Comparison of ENCODE assay signal across 11 cellular contexts in the genomic region with DNA sequence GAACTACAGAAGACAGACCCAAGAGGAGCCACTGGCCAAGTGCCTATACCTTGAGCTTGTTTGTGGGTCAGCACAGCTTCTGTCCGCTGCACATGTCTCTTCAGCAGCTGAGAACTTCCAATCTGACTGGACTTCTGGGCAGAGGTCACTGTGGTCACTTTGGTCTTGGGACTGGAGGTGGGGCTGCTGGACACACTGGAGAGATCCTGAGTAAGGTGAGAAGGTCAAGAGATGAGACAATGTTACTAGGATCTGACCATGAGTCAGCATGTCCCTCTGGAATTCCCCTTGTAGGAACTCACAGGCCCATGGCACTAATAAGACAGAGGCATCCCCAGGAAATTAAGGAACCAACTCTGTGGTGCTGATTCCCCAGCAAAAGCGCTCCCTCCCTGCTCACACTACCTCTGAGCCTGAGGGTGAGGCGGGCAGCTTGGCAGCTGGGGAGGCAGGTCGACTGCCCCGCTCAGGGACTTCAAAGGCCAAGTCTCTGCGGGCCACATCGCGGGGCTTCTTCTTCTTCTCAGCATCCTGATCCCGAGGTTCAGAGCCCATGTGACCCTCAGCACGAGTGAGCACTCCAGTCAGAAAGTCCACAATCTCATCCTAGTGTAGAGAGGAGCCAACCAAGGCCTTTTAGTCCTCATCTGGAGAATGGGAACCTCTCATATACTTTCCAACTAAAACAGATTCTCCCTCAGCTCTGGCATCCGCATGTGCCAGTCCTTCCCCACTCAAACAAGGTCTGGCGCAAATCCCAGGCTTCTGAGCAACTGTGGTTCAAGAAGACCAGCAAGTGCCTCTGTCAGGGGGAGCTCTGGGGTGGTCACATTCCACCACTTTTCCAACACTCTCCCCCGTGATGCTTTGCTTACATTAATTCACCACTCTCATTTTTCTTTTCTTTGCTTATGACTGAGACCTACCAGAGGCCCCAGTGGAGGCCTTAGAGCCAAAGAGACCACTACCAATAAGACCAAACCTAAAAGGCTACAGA. TPM values are rescaled to one million over a fixed set of nuclear protein-coding genes. Genes with fewer than 3 reads are reported as not detected.
A peak's percentile ranks its signal among the peaks of the same experiment; 100 is the strongest.
DNase-seq lines count a peak whose midpoint lies in the region; ATAC-seq and TF ChIP-seq lines count a peak whose summit lies in the region.
"Had no signal": no experiment of that assay in that cellular context is flagged by ENCODE, and none has a peak within 500 bp of the region (broad histone marks: within the 10 kb centered on the region; RNA-seq: fewer than 3 reads in every experiment).

No MANE protein-coding gene starts in this region.

- no peak overlapping the region for H3K4me3 ChIP-seq in epithelial cell of proximal tubule (ENCODE audit: low read depth, low read length)
- no peak overlapping the region for H3K4me3 ChIP-seq in gastrocnemius medialis

- ATAC-seq in gastrocnemius medialis (peak; percentile 95), HG03457 (IDR thresholded peaks at IDR 0.05; ENCODE audit: unreplicated experiment) (no peak)

- no peak for TF ChIP-seq POLR2A in gastrocnemius medialis (IDR thresholded peaks at IDR 0.05)

- no peaks in the 10 kb centered on the region for H3K9me3 Mint-ChIP-seq in activated naive CD4-positive, alpha-beta T cell treated with anti-CD3 and anti-CD28 coated beads for 36 hours

- peaks cover 34 to 41% of the 10 kb centered on the region in 2 donors for H3K4me1 ChIP-seq in gastrocnemius medialis

- no peaks in the 10 kb centered on the region for H3K9me3 ChIP-seq in gastrocnemius medialis

- DNase-seq in activated naive CD4-positive, alpha-beta T cell treated with anti-CD3 and anti-CD28 coated beads for 36 hours = no peak
- no peak for DNase-seq in activated naive CD4-positive, alpha-beta T cell (lab: John Stamatoyannopoulos, UW)
- DNase-seq in M059J (ENCODE audit: low read depth) (peak; percentile 83), epithelial cell of proximal tubule (ENCODE audit: low read depth) (peak; percentile 82), gastrocnemius medialis (peak; percentile 81 to 93), activated gamma-delta T cell treated with Interleukin-2 at 50 U/mL for 16 hours (no peak), NCI-H128 (lab: John Stamatoyannopoulos, UW; ENCODE audit: unreplicated experiment) (no peak)
- DNase-seq: MM.1S, posterior cingulate gyrus had no signal

- H3K27me3 ChIP-seq in gastrocnemius medialis = no peaks in the 10 kb centered on the region

- in situ Hi-C loops in gastrocnemius medialis (cut with MboI; ENCODE audit: low sequenced_read_pairs in 4 of 4) = no loop called here

- no peak for TF ChIP-seq CTCF in epithelial cell of proximal tubule (conservative IDR thresholded peaks at IDR 0.05; ENCODE audit: low read depth, low read length)
- no peak for TF ChIP-seq CTCF in gastrocnemius medialis (IDR thresholded peaks at IDR 0.05 in 4 of 5, conservative IDR thresholded peaks at IDR 0.05 in 1 of 5)

- H3K36me3 ChIP-seq in gastrocnemius medialis = peaks cover 2 to 94% of the 10 kb centered on the region in 2 donors

- H3K27me3 Mint-ChIP-seq in activated naive CD4-positive, alpha-beta T cell treated with anti-CD3 and anti-CD28 coated beads for 36 hours (ENCODE audit: low read depth) = no peaks in the 10 kb centered on the region
- H3K27me3 Mint-ChIP-seq: B cell had no signal

- H3K27ac ChIP-seq in gastrocnemius medialis = peak overlapping the region; percentile 87 to 93 (median 90)

- no peak overlapping the region for H3K4me3 Mint-ChIP-seq in activated naive CD4-positive, alpha-beta T cell treated with anti-CD3 and anti-CD28 coated beads for 36 hours
- H3K4me3 Mint-ChIP-seq: B cell had no signal

- CTCF ChIA-PET in activated naive CD4-positive, alpha-beta T cell treated with anti-CD3 and anti-CD28 coated beads for 36 hours (lab: Charles Lee) = no interaction called here

- intact Hi-C loops in activated naive CD4-positive, alpha-beta T cell treated with anti-CD3 and anti-CD28 coated beads for 36 hours (cut with micrococcal nuclease) = no loop called here
- intact Hi-C loops in gastrocnemius medialis (cut with DNase I; ENCODE audit: low total_unique reads) = no loop called here

- no peaks in the 10 kb centered on the region for H3K4me1 Mint-ChIP-seq in activated naive CD4-positive, alpha-beta T cell treated with anti-CD3 and anti-CD28 coated beads for 36 hours (ENCODE audit: low read depth)
- H3K4me1 Mint-ChIP-seq: B cell had no signal

- peak overlapping the region; percentile 18 for H3K27ac Mint-ChIP-seq in activated naive CD4-positive, alpha-beta T cell treated with anti-CD3 and anti-CD28 coated beads for 36 hours
- H3K27ac Mint-ChIP-seq: B cell had no signal

- H3K36me3 Mint-ChIP-seq in activated naive CD4-positive, alpha-beta T cell treated with anti-CD3 and anti-CD28 coated beads for 36 hours (ENCODE audit: low read depth) = peaks cover 54% of the 10 kb centered on the region

RNA-seq across cellular contexts. Expression of gene KANSL3, which starts 29.4 kb away (rescaled TPM):
- total RNA-seq in activated naive CD4-positive, alpha-beta T cell treated with anti-CD3 and anti-CD28 coated beads for 36 hours = 10 to 100 TPM; 33.0 to 37.5 TPM
- total RNA-seq in M059J (2014; rRNA removed; shearing (Covaris generic)) = 28.9 and 45.2 TPM in 2 replicates
- 24.0 and 30.8 TPM in 2 replicates for total RNA-seq in epithelial cell of proximal tubule
- total RNA-seq in gastrocnemius medialis = 10 to 100 TPM; 49.4 to 76.9 (median 60.4) TPM

RNA-seq across cellular contexts. Expression of gene FER1L5, which starts 33.8 kb away (rescaled TPM):
- not detected for total RNA-seq in activated naive CD4-positive, alpha-beta T cell treated with anti-CD3 and anti-CD28 coated beads for 36 hours
- 0.39 TPM in 1 of 2 replicates, not detected in the other for total RNA-seq in M059J (2014; rRNA removed; shearing (Covaris generic))
- total RNA-seq in epithelial cell of proximal tubule (0.06 and 0.07 TPM in 2 replicates), gastrocnemius medialis (not detected)
- total RNA-seq: B cell had no signal

Comparison
In these comparisons a context has a peak if more than half of its experiments do, and no peak if none do; other contexts are left out.
1. DNase-seq: peak in M059J (single experiment), epithelial cell of proximal tubule (single experiment) and gastrocnemius medialis (2 of 2); none in activated naive CD4-positive, alpha-beta T cell treated with anti-CD3 and anti-CD28 coated beads for 36 hours (single experiment), activated naive CD4-positive, alpha-beta T cell (0 of 4), activated gamma-delta T cell treated with Interleukin-2 at 50 U/mL for 16 hours (single experiment) and NCI-H128 (single experiment).